ENCODE assay signal across 1 cellular context in genomic region chr16:58501242-58502131, GRCh38.
TF ChIP-seq lines count a peak whose summit lies in the region.

No MANE protein-coding gene starts in this region.

TF ChIP-seq in HepG2, 621 proteins besides CTCF, POLR2A, EP300 and RAD21 (continued from another document):
- TF ChIP-seq MYPOP (CRISPR knock-in tag; IDR thresholded peaks at IDR 0.05), result peak; percentile 81; the same call in 1 of the 2 replicates
- no peak for TF ChIP-seq FOXJ3 (CRISPR knock-in tag; IDR thresholded peaks at IDR 0.05; ENCODE audit: borderline replicate concordance)
- TF ChIP-seq ZNF687 (CRISPR knock-in tag; IDR thresholded peaks at IDR 0.05), result peak; percentile 63
- TF ChIP-seq TP53 (CRISPR knock-in tag; conservative IDR thresholded peaks at IDR 0.05), result no peak
- TF ChIP-seq AGO2 (optimal IDR thresholded peaks at IDR 0.05; ENCODE audit: low read depth, low read length), result peak; percentile 30
- no peak for TF ChIP-seq HINFP (CRISPR knock-in tag; IDR thresholded peaks at IDR 0.05; ENCODE audit: low read depth)
- 0 out of 2 replicates have a peak, but pooled peaks have one; percentile 25 for TF ChIP-seq ZBTB38 (CRISPR knock-in tag; IDR thresholded peaks at IDR 0.05)
- 0 out of 2 replicates have a peak, but pooled peaks have one; percentile 5 for TF ChIP-seq ZBTB33 (CRISPR knock-in tag; IDR thresholded peaks at IDR 0.05)
- peak; percentile 48; the same call in 1 of the 2 replicates for TF ChIP-seq TBX2 (CRISPR knock-in tag; IDR thresholded peaks at IDR 0.05; ENCODE audit: borderline replicate concordance)
- 0 out of 2 replicates have a peak, but pooled peaks have one; percentile 28 for TF ChIP-seq MED1 (CRISPR knock-in tag; IDR thresholded peaks at IDR 0.05)
- 0 out of 2 replicates have a peak, but pooled peaks have one; percentile 21 for TF ChIP-seq FOSL2 (CRISPR knock-in tag; IDR thresholded peaks at IDR 0.05)
- no peak for TF ChIP-seq STAT5B (CRISPR knock-in tag; IDR thresholded peaks at IDR 0.05)
- TF ChIP-seq PRPF4 (IDR thresholded peaks at IDR 0.05; ENCODE audit: low read depth, low read length, poor library complexity, severe bottlenecking), result no peak
- TF ChIP-seq ZNF792 (CRISPR knock-in tag; IDR thresholded peaks at IDR 0.05), result no peak
- 0 out of 2 replicates have a peak, but pooled peaks have one; percentile 49 for TF ChIP-seq BORCS8-MEF2B (CRISPR knock-in tag; IDR thresholded peaks at IDR 0.05)
- no peak for TF ChIP-seq ZNF850 (CRISPR knock-in tag; conservative IDR thresholded peaks at IDR 0.05)
- TF ChIP-seq REPIN1 (CRISPR knock-in tag; IDR thresholded peaks at IDR 0.05; ENCODE audit: borderline replicate concordance, low read depth), result no peak
- TF ChIP-seq ZBTB7B (CRISPR knock-in tag; IDR thresholded peaks at IDR 0.05), result no peak
- TF ChIP-seq ZNF451 (CRISPR knock-in tag; IDR thresholded peaks at IDR 0.05), result 0 out of 2 replicates have a peak, but pooled peaks have one; percentile 46
- no peak for TF ChIP-seq ZNF83 (CRISPR knock-in tag; IDR thresholded peaks at IDR 0.05; ENCODE audit: borderline replicate concordance)
- no peak for TF ChIP-seq EHMT2 (IDR thresholded peaks at IDR 0.05; ENCODE audit: borderline replicate concordance, low read depth, low read length)
- TF ChIP-seq CAMTA2 (CRISPR knock-in tag; IDR thresholded peaks at IDR 0.05; ENCODE audit: borderline replicate concordance), result no peak
- no peak for TF ChIP-seq IRF9 (CRISPR knock-in tag; IDR thresholded peaks at IDR 0.05; ENCODE audit: borderline replicate concordance)
- peak; percentile 44; the same call in 1 of the 2 replicates for TF ChIP-seq ZSCAN21 (CRISPR knock-in tag; IDR thresholded peaks at IDR 0.05; ENCODE audit: borderline replicate concordance)
- TF ChIP-seq CREM (IDR thresholded peaks at IDR 0.05), result peak; percentile 54; the same call in 1 of the 2 replicates
- no peak for TF ChIP-seq CREM (CRISPR knock-in tag; IDR thresholded peaks at IDR 0.05)
- no peak for TF ChIP-seq FOXP4 (CRISPR knock-in tag; IDR thresholded peaks at IDR 0.05)
- TF ChIP-seq ZFP62 (CRISPR knock-in tag; IDR thresholded peaks at IDR 0.05), result no peak
- 0 out of 2 replicates have a peak, but pooled peaks have one; percentile 18 for TF ChIP-seq HMGXB3 (CRISPR knock-in tag; IDR thresholded peaks at IDR 0.05; ENCODE audit: borderline replicate concordance)
- TF ChIP-seq ZNF280B (CRISPR knock-in tag; IDR thresholded peaks at IDR 0.05; ENCODE audit: borderline replicate concordance), result peak; percentile 18; the same call in 1 of the 2 replicates
- TF ChIP-seq REL (CRISPR knock-in tag; conservative IDR thresholded peaks at IDR 0.05), result 0 out of 2 replicates have a peak, but pooled peaks have one; percentile 62
- 0 out of 2 replicates have a peak, but pooled peaks have one; percentile 72 for TF ChIP-seq DZIP1 (CRISPR knock-in tag; IDR thresholded peaks at IDR 0.05)
- TF ChIP-seq PHF21A (CRISPR knock-in tag; IDR thresholded peaks at IDR 0.05), result 0 out of 2 replicates have a peak, but pooled peaks have one; percentile 43
- TF ChIP-seq GABPB1 (CRISPR knock-in tag; IDR thresholded peaks at IDR 0.05), result peak; percentile 64; the same call in 1 of the 2 replicates
- TF ChIP-seq RBM39 (IDR thresholded peaks at IDR 0.05; ENCODE audit: low read depth, low read length, poor library complexity, severe bottlenecking), result peak; percentile 35
- TF ChIP-seq HNRNPLL (IDR thresholded peaks at IDR 0.05; ENCODE audit: low read depth, low read length, poor library complexity, severe bottlenecking), result peak; percentile 38
- TF ChIP-seq ZNF572 (CRISPR knock-in tag; IDR thresholded peaks at IDR 0.05), result 0 out of 2 replicates have a peak, but pooled peaks have one; percentile 19
- no peak; the same call in 1 of the 2 replicates for TF ChIP-seq CBFB (CRISPR knock-in tag; IDR thresholded peaks at IDR 0.05)
